Comparison of ENCODE assay signal across 20 cellular contexts in the genomic region with DNA sequence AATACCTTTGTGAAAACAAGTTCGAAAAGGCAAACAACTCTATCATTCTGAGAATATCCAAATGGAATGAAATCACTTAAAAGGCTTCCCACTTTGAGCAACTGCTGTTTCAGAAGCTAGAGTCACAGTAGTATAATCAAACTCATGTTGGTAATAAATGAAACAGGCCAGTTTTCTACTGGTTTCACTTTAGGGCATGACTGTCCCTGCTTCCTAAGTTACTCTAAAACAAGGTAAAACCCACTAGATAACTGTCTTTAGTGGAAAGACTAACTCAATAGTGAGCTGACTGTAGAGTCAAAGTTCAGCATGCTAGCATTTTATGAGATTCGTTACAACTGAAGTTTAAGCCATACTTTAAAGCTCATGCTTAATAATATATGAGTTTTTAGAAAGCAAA. TPM values are rescaled to one million over a fixed set of nuclear protein-coding genes. Genes with fewer than 3 reads are reported as not detected.
DNase-seq lines count a peak whose midpoint lies in the region; ATAC-seq and TF ChIP-seq lines count a peak whose summit lies in the region.
"Had no signal": no experiment of that assay in that cellular context is flagged by ENCODE, and none has a peak within 500 bp of the region (broad histone marks: within the 10 kb centered on the region; RNA-seq: fewer than 3 reads in every experiment).

No MANE protein-coding gene starts in this region.

- peaks cover 11% of the 10 kb centered on the region; the same call in 1 of the 2 replicates for H3K79me2 ChIP-seq in OCI-LY7 (ENCODE audit: insufficient read depth, low read depth, low read length)

- ATAC-seq in activated CD8-positive, alpha-beta memory T cell treated with anti-CD3 and anti-CD28 coated beads, Interleukin-2, amount 10 ng/mL, durations not matched to agents 7 days and 5 days = peak; percentile 30
- ATAC-seq in T-helper 17 cell = no peak
- peak; percentile 68 for ATAC-seq in mucosa of descending colon
- ATAC-seq in GM21723 (IDR thresholded peaks at IDR 0.05; ENCODE audit: unreplicated experiment) = no peak
- ATAC-seq: Right ventricle myocardium inferior had no signal

- H3K27ac ChIP-seq in OCI-LY7 (ENCODE audit: low read depth, low read length, poor library complexity, severe bottlenecking) = no peak overlapping the region
- H3K27ac ChIP-seq: Peyer's patch had no signal

- no peak overlapping the region for H3K4me3 ChIP-seq in mucosa of descending colon
- H3K4me3 ChIP-seq in OCI-LY7 (ENCODE audit: low read depth, low read length, poor library complexity, severe bottlenecking) = no peak overlapping the region
- H3K4me3 ChIP-seq: Peyer's patch had no signal

- H3K27ac Mint-ChIP-seq in activated CD8-positive, alpha-beta memory T cell treated with anti-CD3 and anti-CD28 coated beads, Interleukin-2, amount 10 ng/mL, durations not matched to agents 7 days and 5 days = no peak overlapping the region
- peak overlapping the region; percentile 60 for H3K27ac Mint-ChIP-seq in T-helper 17 cell
- peak overlapping the region; percentile 49 for H3K27ac Mint-ChIP-seq in activated naive CD8-positive, alpha-beta T cell treated with anti-CD3 and anti-CD28 coated beads for 36 hours

- peaks cover 34% of the 10 kb centered on the region for H3K36me3 Mint-ChIP-seq in activated CD8-positive, alpha-beta memory T cell treated with anti-CD3 and anti-CD28 coated beads, Interleukin-2, amount 10 ng/mL, durations not matched to agents 7 days and 5 days
- peaks cover 13% of the 10 kb centered on the region for H3K36me3 Mint-ChIP-seq in T-helper 17 cell (ENCODE audit: low read depth)
- peaks cover 12% of the 10 kb centered on the region for H3K36me3 Mint-ChIP-seq in activated naive CD8-positive, alpha-beta T cell treated with anti-CD3 and anti-CD28 coated beads for 36 hours

- no peak overlapping the region for H3K4me2 ChIP-seq in OCI-LY7 (ENCODE audit: low read length)

- peaks cover 5% of the 10 kb centered on the region; the same call in 1 of the 2 replicates for H4K20me1 ChIP-seq in OCI-LY7 (ENCODE audit: insufficient read depth, low read length)

- TF ChIP-seq CTCF in mucosa of descending colon (IDR thresholded peaks at IDR 0.05) = no peak
- TF ChIP-seq CTCF in OCI-LY7 (conservative IDR thresholded peaks at IDR 0.05; ENCODE audit: low read length) = no peak

- H3K4me1 Mint-ChIP-seq in activated CD8-positive, alpha-beta memory T cell treated with anti-CD3 and anti-CD28 coated beads, Interleukin-2, amount 10 ng/mL, durations not matched to agents 7 days and 5 days = peaks cover 15% of the 10 kb centered on the region
- H3K4me1 Mint-ChIP-seq in T-helper 17 cell = peaks cover 24% of the 10 kb centered on the region
- peaks cover 18% of the 10 kb centered on the region for H3K4me1 Mint-ChIP-seq in activated naive CD8-positive, alpha-beta T cell treated with anti-CD3 and anti-CD28 coated beads for 36 hours

- no peak for DNase-seq in activated CD8-positive, alpha-beta memory T cell treated with anti-CD3 and anti-CD28 coated beads, Interleukin-2, amount 10 ng/mL, durations not matched to agents 7 days and 5 days
- no peak for DNase-seq in activated CD8-positive, alpha-beta memory T cell treated with anti-CD3 and anti-CD28 coated beads, Interleukin-2, amount 50 U/mL, for 48 hours
- DNase-seq in T-helper 17 cell (no peak), mucosa of descending colon (no peak), OCI-LY7 (ENCODE audit: low spot score) (no peak)
- no peak for DNase-seq in activated naive CD8-positive, alpha-beta T cell treated with anti-CD3 and anti-CD28 coated beads for 36 hours
- no peak for DNase-seq in activated effector memory CD4-positive, alpha-beta T cell treated with Interleukin-2 at 50 U/mL for 16 hours
- DNase-seq: AML-193, COR-L47, EL, NCI-H1048, NCI-H146, NCI-H2081, NCI-H510A, Peyer's patch had no signal

- no peaks in the 10 kb centered on the region for H3K27me3 Mint-ChIP-seq in activated CD8-positive, alpha-beta memory T cell treated with anti-CD3 and anti-CD28 coated beads, Interleukin-2, amount 10 ng/mL, durations not matched to agents 7 days and 5 days
- H3K27me3 Mint-ChIP-seq in T-helper 17 cell = no peaks in the 10 kb centered on the region
- H3K27me3 Mint-ChIP-seq in activated naive CD8-positive, alpha-beta T cell treated with anti-CD3 and anti-CD28 coated beads for 36 hours = no peaks in the 10 kb centered on the region

- no TSS peak for BruUV-seq in OCI-LY7 (replicated peaks; lab: Mats Ljungman, UMichigan)

- H3K4me3 Mint-ChIP-seq in activated CD8-positive, alpha-beta memory T cell treated with anti-CD3 and anti-CD28 coated beads, Interleukin-2, amount 10 ng/mL, durations not matched to agents 7 days and 5 days = no peak overlapping the region
- H3K4me3 Mint-ChIP-seq in T-helper 17 cell = no peak overlapping the region
- H3K4me3 Mint-ChIP-seq in activated naive CD8-positive, alpha-beta T cell treated with anti-CD3 and anti-CD28 coated beads for 36 hours = no peak overlapping the region
- H3K4me3 Mint-ChIP-seq: CD14-positive monocyte had no signal

- H3K9me3 Mint-ChIP-seq in activated CD8-positive, alpha-beta memory T cell treated with anti-CD3 and anti-CD28 coated beads, Interleukin-2, amount 10 ng/mL, durations not matched to agents 7 days and 5 days (ENCODE audit: low read depth) = no peaks in the 10 kb centered on the region
- no peaks in the 10 kb centered on the region for H3K9me3 Mint-ChIP-seq in activated naive CD8-positive, alpha-beta T cell treated with anti-CD3 and anti-CD28 coated beads for 36 hours

- H3K4me1 ChIP-seq in mucosa of descending colon (ENCODE audit: low read depth) = peaks cover 25% of the 10 kb centered on the region
- peaks cover 7% of the 10 kb centered on the region for H3K4me1 ChIP-seq in OCI-LY7 (ENCODE audit: insufficient read depth, low read length, poor library complexity, severe bottlenecking)
- H3K4me1 ChIP-seq: Peyer's patch had no signal

- no peaks in the 10 kb centered on the region for H3K9me2 ChIP-seq in OCI-LY7 (ENCODE audit: insufficient read depth, low read length)

- H3K9me3 ChIP-seq in T-helper 17 cell (ENCODE audit: control insufficient read depth, low read length, poor library complexity, severe bottlenecking) (no peaks in the 10 kb centered on the region), mucosa of descending colon (no peaks in the 10 kb centered on the region), OCI-LY7 (ENCODE audit: low read length) (no peaks in the 10 kb centered on the region)
- H3K9me3 ChIP-seq: Peyer's patch had no signal

- intact Hi-C loops in mucosa of descending colon (cut with DNase I, micrococcal nuclease) (no loop called here), OCI-LY7 (cut with micrococcal nuclease; ENCODE audit: unreplicated experiment) (no loop called here)

- CTCF ChIA-PET in activated CD8-positive, alpha-beta memory T cell treated with anti-CD3 and anti-CD28 coated beads, Interleukin-2, amount 10 ng/mL, durations not matched to agents 7 days and 5 days (lab: Charles Lee) = interaction anchor here (0.7 to 1.4 kb wide), 5 partner anchors 47 to 387 kb away, joined by 3 to 5 read pairs (median 3); partner anchors contain the start of genes C9orf43 and POLE3
- CTCF ChIA-PET in OCI-LY7 (lab: Charles Lee; ENCODE audit: unreplicated experiment) = interaction anchor here (1.1 kb wide), 1 partner anchor 141 kb away, joined by 3 read pairs; no protein-coding TSS in a partner anchor

- POLR2A ChIA-PET in OCI-LY7 (lab: Charles Lee) = interaction anchor here (1.3 kb wide), 1 partner anchor 134 kb away, joined by 3 read pairs; no protein-coding TSS in a partner anchor

- H3K36me3 ChIP-seq in mucosa of descending colon (ENCODE audit: low read depth) (peaks cover 3% of the 10 kb centered on the region), OCI-LY7 (ENCODE audit: insufficient read depth, low read length) (peaks cover 71% of the 10 kb centered on the region)

- no peak overlapping the region for H2AFZ ChIP-seq in OCI-LY7 (ENCODE audit: low read length)

RNA-seq across cellular contexts. Expression of gene CDC26, which starts 6.0 kb away (rescaled TPM):
- 10 to 100 TPM; 25.6 to 33.6 TPM for total RNA-seq in activated CD8-positive, alpha-beta memory T cell treated with anti-CD3 and anti-CD28 coated beads, Interleukin-2, amount 10 ng/mL, durations not matched to agents 7 days and 5 days
- total RNA-seq in T-helper 17 cell (10 to 100 TPM; 20.2 to 22.8 TPM), mucosa of descending colon (10 to 100 TPM; 19.3 to 45.8 (median 25.9) TPM), OCI-LY7 (2022) (39.7 and 39.9 TPM in 2 replicates)
- total RNA-seq in activated naive CD8-positive, alpha-beta T cell treated with anti-CD3 and anti-CD28 coated beads for 36 hours = 10 to 100 TPM; 35.1 to 41.8 TPM
- total RNA-seq in OCI-LY7 (2014; rRNA removed; shearing (Covaris generic)) = 29.9 and 42.5 TPM in 2 replicates

RNA-seq across cellular contexts. Expression of gene PRPF4, which starts 6.1 kb away (rescaled TPM):
- 10 to 100 TPM; 34.0 to 43.4 TPM for total RNA-seq in activated CD8-positive, alpha-beta memory T cell treated with anti-CD3 and anti-CD28 coated beads, Interleukin-2, amount 10 ng/mL, durations not matched to agents 7 days and 5 days
- total RNA-seq in T-helper 17 cell = 10 to 100 TPM; 17.0 to 17.8 TPM
- total RNA-seq in activated naive CD8-positive, alpha-beta T cell treated with anti-CD3 and anti-CD28 coated beads for 36 hours = 10 to 100 TPM; 65.9 to 66.3 TPM
- 10 to 100 TPM; 13.2 to 18.4 (median 15.8) TPM for total RNA-seq in mucosa of descending colon
- total RNA-seq in OCI-LY7 (2014; rRNA removed; shearing (Covaris generic)) = 27.4 and 27.8 TPM in 2 replicates
- 35.8 and 39.9 TPM in 2 replicates for total RNA-seq in OCI-LY7 (2022)

RNA-seq across cellular contexts. Expression of gene RNF183, which starts 33.8 kb away (rescaled TPM):
- not detected for total RNA-seq in activated CD8-positive, alpha-beta memory T cell treated with anti-CD3 and anti-CD28 coated beads, Interleukin-2, amount 10 ng/mL, durations not matched to agents 7 days and 5 days
- total RNA-seq in T-helper 17 cell (not detected), mucosa of descending colon (1 to 10 TPM in 2 of 3 donors, under 1 TPM in 1; 0.35 to 1.4 (median 1.1) TPM), OCI-LY7 (2022) (not detected in 2 replicates)
- total RNA-seq in activated naive CD8-positive, alpha-beta T cell treated with anti-CD3 and anti-CD28 coated beads for 36 hours = not detected
- not detected in 2 replicates for total RNA-seq in OCI-LY7 (2014; rRNA removed; shearing (Covaris generic))
- total RNA-seq: H4, MCF 10A, Right ventricle myocardium inferior had no signal

RNA-seq across cellular contexts. Expression of gene SLC31A1, which starts 48.0 kb away (rescaled TPM):
- total RNA-seq in activated CD8-positive, alpha-beta memory T cell treated with anti-CD3 and anti-CD28 coated beads, Interleukin-2, amount 10 ng/mL, durations not matched to agents 7 days and 5 days = 10 to 100 TPM in 1 of 2 experiments, 1 to 10 TPM in 1; 8.7 to 12.2 TPM
- total RNA-seq in T-helper 17 cell (1 to 10 TPM; 2.3 to 4.0 TPM), mucosa of descending colon (10 to 100 TPM; 26.5 to 63.7 (median 34.7) TPM), OCI-LY7 (2022) (12.4 and 16.7 TPM in 2 replicates)
- total RNA-seq in activated naive CD8-positive, alpha-beta T cell treated with anti-CD3 and anti-CD28 coated beads for 36 hours = 10 to 100 TPM; 16.7 to 16.8 TPM
- total RNA-seq in OCI-LY7 (2014; rRNA removed; shearing (Covaris generic)) = 3.9 and 4.7 TPM in 2 replicates

RNA-seq across cellular contexts. Expression of gene FKBP15, which starts 48.3 kb away (rescaled TPM):
- total RNA-seq in activated CD8-positive, alpha-beta memory T cell treated with anti-CD3 and anti-CD28 coated beads, Interleukin-2, amount 10 ng/mL, durations not matched to agents 7 days and 5 days = 10 to 100 TPM; 40.4 to 42.8 TPM
- 10 to 100 TPM; 19.3 to 24.0 TPM for total RNA-seq in T-helper 17 cell
- 10 to 100 TPM; 28.4 to 28.5 TPM for total RNA-seq in activated naive CD8-positive, alpha-beta T cell treated with anti-CD3 and anti-CD28 coated beads for 36 hours
- total RNA-seq in mucosa of descending colon = 10 to 100 TPM; 26.6 to 30.9 (median 26.8) TPM
- 25.5 and 39.9 TPM in 2 replicates for total RNA-seq in OCI-LY7 (2014; rRNA removed; shearing (Covaris generic))
- total RNA-seq in OCI-LY7 (2022) = 47.3 and 58.0 TPM in 2 replicates

Comparison
In these comparisons a context has a peak if more than half of its experiments do, and no peak if none do; other contexts are left out.
1. ATAC-seq: peak in activated CD8-positive, alpha-beta memory T cell treated with anti-CD3 and anti-CD28 coated beads, Interleukin-2, amount 10 ng/mL, durations not matched to agents 7 days and 5 days (single experiment) and mucosa of descending colon (single experiment); none in T-helper 17 cell (single experiment) and GM21723 (single experiment).